Comparison of ENCODE assay signal across 7 cellular contexts in the genomic region with DNA sequence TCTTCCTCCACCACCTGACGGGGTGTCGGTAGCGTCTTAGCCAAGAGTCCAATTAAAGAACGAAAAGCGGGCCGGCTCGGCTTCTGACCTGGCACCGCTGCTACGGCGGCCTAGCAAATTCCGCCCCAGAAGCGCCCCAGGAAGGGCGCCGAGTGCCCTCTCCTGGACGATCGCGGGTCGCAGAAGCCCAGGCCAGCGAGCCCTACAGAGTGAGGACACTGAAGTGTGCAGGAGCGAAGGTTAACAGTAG. TPM values are rescaled to one million over a fixed set of nuclear protein-coding genes. Genes with fewer than 3 reads are reported as not detected.
DNase-seq lines count a peak whose midpoint lies in the region; ATAC-seq, FAIRE-seq and TF ChIP-seq lines count a peak whose summit lies in the region.
"Had no signal": no experiment of that assay in that cellular context is flagged by ENCODE, and none has a peak within 500 bp of the region (broad histone marks: within the 10 kb centered on the region; RNA-seq: fewer than 3 reads in every experiment).

No MANE protein-coding gene starts in this region.

- WGBS in hepatocyte (ENCODE audit: low lambda C conversion rate, missing lambda C conversion rate) = under 1% methylated on average over 20 of the region's 20 CpGs
- 1% methylated on average over 20 of the region's 20 CpGs; no CpG with 5 or more reads in 1 of the 2 donors for WGBS in transverse colon (ENCODE audit: low coverage in 1 of 2), 2 donors

- H3K4me1 ChIP-seq in PC-9 (replicated peaks; ENCODE audit: insufficient read depth) = peaks cover 20% of the 10 kb centered on the region
- peaks cover 15% of the 10 kb centered on the region for H3K4me1 ChIP-seq in hepatocyte (ENCODE audit: insufficient read depth)
- H3K4me1 ChIP-seq in transverse colon = peaks cover 18 to 28% (median 24%) of the 10 kb centered on the region in 4 donors

- H3K79me2 ChIP-seq in PC-9 (ENCODE audit: low read depth) (peaks cover 34% of the 10 kb centered on the region), hepatocyte (peaks cover 43% of the 10 kb centered on the region)

- CTCF ChIA-PET in PC-9 (lab: Charles Lee) = no interaction called here

- no TSS peak for BruUV-seq in PC-9 (replicated peaks; lab: Mats Ljungman, UMichigan)

- in situ Hi-C loops in transverse colon (cut with MboI; ENCODE audit: low pct_ligation_motif_present in 1 of 4, low pct_unique_long_range_greater_than_20kb in 1 of 4, low sequenced_read_pairs in 3 of 4) = no loop called here

- H3K27me3 ChIP-seq in PC-9 (ENCODE audit: insufficient read depth, low read depth) (no peaks in the 10 kb centered on the region), hepatocyte (no peaks in the 10 kb centered on the region), transverse colon (no peaks in the 10 kb centered on the region)

- H3K9me2 ChIP-seq in PC-9 (ENCODE audit: insufficient read depth) (no peaks in the 10 kb centered on the region), hepatocyte (replicated peaks; ENCODE audit: insufficient read depth) (no peaks in the 10 kb centered on the region)

- POLR2A ChIA-PET in PC-9 (lab: Charles Lee; ENCODE audit: unreplicated experiment) = no interaction called here

- H3K27ac ChIP-seq in PC-9 = peak overlapping the region; percentile 45
- H3K27ac ChIP-seq in hepatocyte = peak overlapping the region; percentile 89
- H3K27ac ChIP-seq in transverse colon = peak overlapping the region; percentile 91 to 95 (median 92)

- peak overlapping the region; percentile 99 for H3K4me2 ChIP-seq in PC-9
- peak overlapping the region; percentile 89 for H3K4me2 ChIP-seq in hepatocyte

- H2AFZ ChIP-seq in PC-9 = peak overlapping the region; percentile 99
- peak overlapping the region; percentile 81 for H2AFZ ChIP-seq in hepatocyte

- DNase-seq in PC-9 (no peak), hepatocyte (ENCODE audit: low spot score) (no peak), transverse colon (no peak), frontal cortex (ENCODE audit: low spot score in 2 of 2) (no peak)

- peaks cover 6% of the 10 kb centered on the region; the same call in 1 of the 2 replicates for H3F3A ChIP-seq in PC-9 (ENCODE audit: insufficient read depth, low read depth)

- H4K20me1 ChIP-seq in PC-9 (ENCODE audit: insufficient read depth) (peaks cover 14% of the 10 kb centered on the region), hepatocyte (ENCODE audit: insufficient read depth, poor library complexity, severe bottlenecking) (peaks cover 22% of the 10 kb centered on the region)

- H3K4me3 ChIP-seq in PC-9 (peak overlapping the region; percentile 85), hepatocyte (peak overlapping the region; percentile 43), transverse colon (peak overlapping the region; percentile 75 to 89 (median 86))

- no peaks in the 10 kb centered on the region for H3K36me3 ChIP-seq in PC-9 (ENCODE audit: low read depth)
- no peaks in the 10 kb centered on the region for H3K36me3 ChIP-seq in hepatocyte (replicated peaks; ENCODE audit: insufficient read depth, low read depth)
- H3K36me3 ChIP-seq in transverse colon = peaks cover 0 to 5% (median 0%) of the 10 kb centered on the region in 4 donors

- peak; percentile 12 for ATAC-seq in GM21390 (IDR thresholded peaks at IDR 0.05; ENCODE audit: unreplicated experiment)
- no peak for ATAC-seq in GM18858 (IDR thresholded peaks at IDR 0.05; ENCODE audit: unreplicated experiment)

- no peak for TF ChIP-seq CTCF in PC-9 (conservative IDR thresholded peaks at IDR 0.05)
- TF ChIP-seq CTCF in hepatocyte (IDR thresholded peaks at IDR 0.05; ENCODE audit: poor library complexity) = no peak
- no peak for TF ChIP-seq CTCF in transverse colon (IDR thresholded peaks at IDR 0.05)

- H3K9me3 ChIP-seq in PC-9 (ENCODE audit: insufficient read depth, low read depth) = no peaks in the 10 kb centered on the region
- no peaks in the 10 kb centered on the region for H3K9me3 ChIP-seq in hepatocyte (ENCODE audit: low read depth)
- H3K9me3 ChIP-seq in transverse colon = no peaks in the 10 kb centered on the region

- FAIRE-seq in frontal cortex (lab: Jason Lieb, UNC) = no peak

- intact Hi-C loops in PC-9 (cut with micrococcal nuclease; ENCODE audit: unreplicated experiment) (loop anchor here (1.0 to 5.0 kb wide), 7 partner anchors 28 to 744 kb away; partner anchors contain the start of genes PSENEN and U2AF1L4), transverse colon (cut with DNase I; ENCODE audit: low total_unique reads) (loop anchor here (10.0 kb wide), 1 partner anchor 172 kb away; the partner anchor contains the start of gene TMEM147)

- no peak for TF ChIP-seq EP300 in transverse colon (IDR thresholded peaks at IDR 0.05; ENCODE audit: low read depth)

- TF ChIP-seq POLR2A in transverse colon (IDR thresholded peaks at IDR 0.05) = no peak

RNA-seq across cellular contexts. Expression of gene KMT2B, which starts 1.1 kb away (rescaled TPM):
- total RNA-seq in PC-9 (2021) = 32.2 and 44.2 TPM in 2 replicates
- total RNA-seq in hepatocyte = 6.9 and 12.8 TPM in 2 replicates
- 9.3 and 10.7 TPM in 2 replicates for polyA plus RNA-seq in hepatocyte
- total RNA-seq in transverse colon = 10 to 100 TPM; 31.8 to 63.9 (median 50.7) TPM
- 3.7 TPM for total RNA-seq in frontal cortex

RNA-seq across cellular contexts. Expression of gene ZBTB32, which starts 12.3 kb away (rescaled TPM):
- total RNA-seq in PC-9 (2021) (not detected in 2 replicates), hepatocyte (not detected in 2 replicates), transverse colon (not detected), frontal cortex (not detected)
- polyA plus RNA-seq in hepatocyte = 0.11 and 0.80 TPM in 2 replicates
- total RNA-seq: dermis microvascular lymphatic vessel endothelial cell had no signal

RNA-seq across cellular contexts. Expression of gene IGFLR1, which starts 25.6 kb away (rescaled TPM):
- 8.6 and 9.7 TPM in 2 replicates for total RNA-seq in PC-9 (2021)
- total RNA-seq in hepatocyte = 3.6 and 5.6 TPM in 2 replicates
- polyA plus RNA-seq in hepatocyte = 4.5 and 4.6 TPM in 2 replicates
- 1 to 10 TPM in 3 of 4 donors, under 1 TPM in 1; 0.40 to 7.3 (median 6.0) TPM for total RNA-seq in transverse colon
- total RNA-seq in frontal cortex = 2.9 TPM

RNA-seq across cellular contexts. Expression of gene U2AF1L4, which starts 28.6 kb away (rescaled TPM):
- total RNA-seq in PC-9 (2021) (13.9 and 14.3 TPM in 2 replicates), hepatocyte (11.4 and 27.4 TPM in 2 replicates), transverse colon (100 to 1,000 TPM in 1 of 4 donors, 10 to 100 TPM in 3; 34.8 to 122 (median 44.9) TPM), frontal cortex (9.4 TPM)
- 60.7 and 76.0 TPM in 2 replicates for polyA plus RNA-seq in hepatocyte

RNA-seq across cellular contexts. Expression of gene PSENEN, which starts 28.8 kb away (rescaled TPM):
- 106 and 130 TPM in 2 replicates for total RNA-seq in PC-9 (2021)
- total RNA-seq in hepatocyte = 24.8 and 39.1 TPM in 2 replicates
- polyA plus RNA-seq in hepatocyte = 106 and 127 TPM in 2 replicates
- total RNA-seq in transverse colon = 10 to 100 TPM in 3 of 4 donors, 1 to 10 TPM in 1; 6.6 to 80.0 (median 56.8) TPM
- 5.7 TPM for total RNA-seq in frontal cortex
